ENCODE assay signal across 19 cellular contexts in the genomic region with DNA sequence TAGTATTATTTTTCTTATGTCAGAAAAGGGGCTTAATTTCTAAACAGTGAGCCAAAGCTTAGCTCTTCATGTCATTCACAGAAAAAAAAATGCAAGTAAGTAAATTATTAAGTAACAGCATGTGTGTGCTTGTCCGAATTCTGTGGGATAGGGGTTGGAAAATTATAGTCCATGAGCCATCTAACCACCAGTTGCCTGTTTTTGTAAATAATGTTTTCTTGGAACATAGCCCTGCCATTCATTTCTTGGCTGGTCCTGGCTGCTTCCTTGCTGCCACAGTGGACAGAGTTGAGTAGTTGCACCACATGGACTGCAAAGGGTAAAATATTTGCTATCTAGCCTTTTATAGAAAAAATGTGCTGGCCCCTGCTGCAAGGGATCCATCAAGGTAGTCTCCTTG.
"Had no signal": no experiment of that assay in that cellular context is flagged by ENCODE, and none has a peak within 500 bp of the region (broad histone marks: within the 10 kb centered on the region; RNA-seq: fewer than 3 reads in every experiment).

No MANE protein-coding gene starts in this region.

- H3K27ac ChIP-seq: esophagus muscularis mucosa, gastrocnemius medialis, neural progenitor cell, ovary, sigmoid colon, thoracic aorta had no signal

- H3K4me1 Mint-ChIP-seq: activated naive CD8-positive, alpha-beta T cell treated with anti-CD3 and anti-CD28 coated beads for 36 hours; naive B cell; stimulated activated effector memory CD8-positive, alpha-beta T cell treated with anti-CD3 and anti-CD28 coated beads, Interleukin-12 subunit alpha, Interleukin-12 subunit beta, amount 100 ng/mL, for 72 hours had no signal

- FAIRE-seq: colon, islet of Langerhans had no signal

- H3K9me3 Mint-ChIP-seq: activated naive CD8-positive, alpha-beta T cell treated with anti-CD3 and anti-CD28 coated beads for 36 hours; activated T-helper 1 cell treated with anti-CD3 and anti-CD28 coated beads, Interleukin-12 subunit alpha, Interleukin-12 subunit beta, Interleukin-2, Interleukin-4 antibody, amounts not matched to agents 30 ng/mL and 10 ng/mL and 1 ng/mL, durations not matched to agents 14 hours and 24 hours and 36 hours; neural progenitor cell had no signal

- H3K36me3 Mint-ChIP-seq: naive B cell; stimulated activated effector memory CD8-positive, alpha-beta T cell treated with anti-CD3 and anti-CD28 coated beads, Interleukin-12 subunit alpha, Interleukin-12 subunit beta, amount 100 ng/mL, for 72 hours had no signal

- H3K9ac ChIP-seq: neural progenitor cell had no signal

- DNase-seq: activated naive CD8-positive, alpha-beta T cell treated with anti-CD3 and anti-CD28 coated beads for 36 hours; anterior cingulate cortex; caudate nucleus; gastrocnemius medialis; naive B cell; ovary; sigmoid colon; stimulated activated CD4-positive, alpha-beta T cell treated with anti-CD3 and anti-CD28 coated beads, Interleukin-1b, Interleukin-23, amount 100 ng/mL, for 48 hours; T-helper 1 cell; T1000 had no signal

- H3K4me3 ChIP-seq: esophagus muscularis mucosa, gastrocnemius medialis, lung, neural progenitor cell, ovary, sigmoid colon, thoracic aorta had no signal

- H3K27ac Mint-ChIP-seq: activated naive CD8-positive, alpha-beta T cell treated with anti-CD3 and anti-CD28 coated beads for 36 hours; activated T-helper 1 cell treated with anti-CD3 and anti-CD28 coated beads, Interleukin-12 subunit alpha, Interleukin-12 subunit beta, Interleukin-2, Interleukin-4 antibody, amounts not matched to agents 30 ng/mL and 10 ng/mL and 1 ng/mL, durations not matched to agents 14 hours and 24 hours and 36 hours; naive B cell; neural progenitor cell; stimulated activated effector memory CD8-positive, alpha-beta T cell treated with anti-CD3 and anti-CD28 coated beads, Interleukin-12 subunit alpha, Interleukin-12 subunit beta, amount 100 ng/mL, for 72 hours had no signal

- H3K9me3 ChIP-seq: esophagus muscularis mucosa, gastrocnemius medialis, ovary, thoracic aorta had no signal

- H3K36me3 ChIP-seq: esophagus muscularis mucosa, gastrocnemius medialis, neural progenitor cell, ovary, sigmoid colon, thoracic aorta had no signal

- H3K4me1 ChIP-seq: esophagus muscularis mucosa, gastrocnemius medialis, neural progenitor cell had no signal

- H2AFZ ChIP-seq: neural progenitor cell had no signal

- H3K4me2 ChIP-seq: neural progenitor cell had no signal

- H3K4me3 Mint-ChIP-seq: activated naive CD8-positive, alpha-beta T cell treated with anti-CD3 and anti-CD28 coated beads for 36 hours; activated T-helper 1 cell treated with anti-CD3 and anti-CD28 coated beads, Interleukin-12 subunit alpha, Interleukin-12 subunit beta, Interleukin-2, Interleukin-4 antibody, amounts not matched to agents 30 ng/mL and 10 ng/mL and 1 ng/mL, durations not matched to agents 14 hours and 24 hours and 36 hours; naive B cell; neural progenitor cell; stimulated activated effector memory CD8-positive, alpha-beta T cell treated with anti-CD3 and anti-CD28 coated beads, Interleukin-12 subunit alpha, Interleukin-12 subunit beta, amount 100 ng/mL, for 72 hours had no signal

- H3K27me3 ChIP-seq: esophagus muscularis mucosa, gastrocnemius medialis, neural progenitor cell, ovary, sigmoid colon had no signal

- ATAC-seq: activated CD4-positive, CD25-positive, alpha-beta regulatory T cell treated with anti-CD3 and anti-CD28 coated beads, Interleukin-2, amount 50 U/mL, for 24 hours; gastrocnemius medialis; stimulated activated effector memory CD8-positive, alpha-beta T cell treated with anti-CD3 and anti-CD28 coated beads, Interleukin-12 subunit alpha, Interleukin-12 subunit beta, amount 100 ng/mL, for 72 hours had no signal

- H3K27me3 Mint-ChIP-seq: activated naive CD8-positive, alpha-beta T cell treated with anti-CD3 and anti-CD28 coated beads for 36 hours; naive B cell had no signal
